Comparison of ENCODE assay signal across 1 cellular context in genomic region chr17:63773272-63774140, GRCh38.
TF ChIP-seq lines count a peak whose summit lies in the region.

CCDC47 (minus strand) TSS chr17:63773597; CDS start chr17:63766175, 7,422 bp downstream.

TF ChIP-seq in K562, 482 proteins besides CTCF, POLR2A, EP300 and RAD21 (continued from another document and continues in another):
- TF ChIP-seq ZNF318 (IDR thresholded peaks at IDR 0.05; ENCODE audit: borderline replicate concordance in 1 of 2, low read depth in 1 of 2), result peak in 1 of 2 experiments; percentile 75; a peak in 2 of 4 replicates
- peak; percentile 80; the same call in 1 of the 2 replicates for TF ChIP-seq HMGXB4 (CRISPR knock-in tag; IDR thresholded peaks at IDR 0.05)
- peak; percentile 56 to 80; a peak in 3 of 4 replicates for TF ChIP-seq MAZ (CRISPR knock-in tag; conservative IDR thresholded peaks at IDR 0.05 in 1 of 2, IDR thresholded peaks at IDR 0.05 in 1 of 2)
- TF ChIP-seq RBM14 (IDR thresholded peaks at IDR 0.05; ENCODE audit: borderline replicate concordance, insufficient read depth, low read depth, low read length), result no peak
- no peak for TF ChIP-seq ZFP36 (IDR thresholded peaks at IDR 0.05; ENCODE audit: low read depth, low read length, partially characterized antibody)
- TF ChIP-seq POLR2AphosphoS2 (IDR thresholded peaks at IDR 0.05; ENCODE audit: low read length), result no peak
- TF ChIP-seq ZKSCAN8 (CRISPR knock-in tag; IDR thresholded peaks at IDR 0.05), result no peak
- no peak for TF ChIP-seq GTF2B (IDR thresholded peaks at IDR 0.05; ENCODE audit: extremely low read depth, insufficient read length)
- no peak for TF ChIP-seq FOXJ3 (CRISPR knock-in tag; IDR thresholded peaks at IDR 0.05)
- TF ChIP-seq BCL6 (CRISPR knock-in tag; IDR thresholded peaks at IDR 0.05), result no peak
- TF ChIP-seq MIER1 (IDR thresholded peaks at IDR 0.05; ENCODE audit: low read depth), result no peak
- TF ChIP-seq FOXP1 (CRISPR knock-in tag; IDR thresholded peaks at IDR 0.05), result peak; percentile 37; the same call in 1 of the 2 replicates
- peak; percentile 96 for TF ChIP-seq ZBTB40 (IDR thresholded peaks at IDR 0.05)
- no peak for TF ChIP-seq ZBTB40 (CRISPR knock-in tag; IDR thresholded peaks at IDR 0.05)
- no peak for TF ChIP-seq DDX20 (tag; IDR thresholded peaks at IDR 0.05; ENCODE audit: low read depth)
- no peak for TF ChIP-seq THAP7 (CRISPR knock-in tag; IDR thresholded peaks at IDR 0.05)
- peak in 1 of 2 experiments; percentile 52; a peak in 1 of 4 replicates for TF ChIP-seq FOXA3 (CRISPR knock-in tag; conservative IDR thresholded peaks at IDR 0.05 in 1 of 2, IDR thresholded peaks at IDR 0.05 in 1 of 2)
- TF ChIP-seq ATF6 (CRISPR knock-in tag; IDR thresholded peaks at IDR 0.05), result peak; percentile 77; the same call in 1 of the 2 replicates
- TF ChIP-seq ZNF12 (CRISPR knock-in tag; IDR thresholded peaks at IDR 0.05), result peak; percentile 85
- TF ChIP-seq ZFX (CRISPR knock-in tag; IDR thresholded peaks at IDR 0.05), result peak; percentile 97
- no peak for TF ChIP-seq HNRNPUL1 (IDR thresholded peaks at IDR 0.05; ENCODE audit: low read length)
- no peak for TF ChIP-seq ZC3H11A (IDR thresholded peaks at IDR 0.05; ENCODE audit: low read depth, low read length)
- TF ChIP-seq PTRF (tag; IDR thresholded peaks at IDR 0.05), result no peak
- TF ChIP-seq ZNF583 (CRISPR knock-in tag; IDR thresholded peaks at IDR 0.05), result 0 out of 2 replicates have a peak, but pooled peaks have one; percentile 51
- peak; percentile 35 for TF ChIP-seq CBFA2T2 (conservative IDR thresholded peaks at IDR 0.05)
- TF ChIP-seq ZNF76 (CRISPR knock-in tag; IDR thresholded peaks at IDR 0.05; ENCODE audit: borderline replicate concordance), result peak; percentile 64; the same call in 1 of the 2 replicates
- TF ChIP-seq ZNF444 (CRISPR knock-in tag; IDR thresholded peaks at IDR 0.05), result no peak
- TF ChIP-seq TSHZ1 (CRISPR knock-in tag; IDR thresholded peaks at IDR 0.05), result no peak
